In the genomic region with DNA sequence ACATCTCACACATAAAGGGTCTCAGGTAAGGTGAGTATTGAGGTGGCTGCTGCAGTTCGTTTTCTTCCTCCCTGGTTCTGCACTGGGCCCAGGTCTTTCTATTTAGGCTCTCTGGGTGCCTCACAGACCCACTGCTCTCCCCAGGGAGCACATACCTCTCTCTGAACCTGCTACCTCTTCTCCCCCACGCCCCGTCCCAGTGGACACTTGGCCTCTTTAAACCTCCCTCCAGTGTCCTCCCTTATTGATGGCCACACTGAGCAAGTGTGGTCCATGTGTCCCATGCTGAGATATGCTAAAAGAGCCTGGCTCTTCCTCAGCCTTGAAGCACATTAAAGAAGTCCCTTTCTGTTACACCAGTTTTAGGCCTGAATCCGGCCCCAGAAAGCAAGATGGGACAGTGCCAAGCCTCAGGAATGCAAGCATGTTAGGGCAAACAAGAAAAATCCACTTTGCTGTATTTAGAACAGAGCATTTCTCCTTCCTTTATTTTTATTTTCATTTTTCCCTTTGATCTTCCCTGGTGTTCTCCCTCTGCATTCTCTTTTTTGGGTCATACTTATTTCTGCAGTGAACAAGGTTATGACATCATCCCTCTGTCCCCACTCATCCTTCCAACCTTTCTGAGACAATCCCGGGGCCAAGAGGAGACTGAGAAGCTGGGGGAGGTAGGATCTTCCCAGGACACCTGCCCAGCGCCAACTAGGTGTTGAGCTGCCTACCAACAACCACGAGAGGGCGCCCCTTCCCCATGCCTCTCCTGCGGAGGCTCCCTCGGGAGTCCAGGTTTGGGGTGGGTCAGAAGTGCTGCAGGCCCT, we compare ENCODE assay signal across 8 cellular contexts. TPM values are rescaled to one million over a fixed set of nuclear protein-coding genes. Genes with fewer than 3 reads are reported as not detected.
DNase-seq lines count a peak whose midpoint lies in the region; ATAC-seq, FAIRE-seq and TF ChIP-seq lines count a peak whose summit lies in the region.

No MANE protein-coding gene starts in this region.

- no peaks in the 10 kb centered on the region for H4K20me1 ChIP-seq in fibroblast of lung (ENCODE audit: control insufficient read depth, extremely low read depth, insufficient read depth, low read length)

- H3K79me2 ChIP-seq in fibroblast of lung (ENCODE audit: control insufficient read depth, insufficient read depth, low read length), result no peaks in the 10 kb centered on the region

- H3K9me3 ChIP-seq in Peyer's patch (no peaks in the 10 kb centered on the region), fibroblast of lung (ENCODE audit: control insufficient read depth, insufficient read depth, low read depth, low read length) (no peaks in the 10 kb centered on the region), suprapubic skin (no peaks in the 10 kb centered on the region)

- peak; percentile 87 for FAIRE-seq in GM18507 (lab: Jason Lieb, UNC)
- no peak for FAIRE-seq in HTR-8/SVneo (lab: Jason Lieb, UNC)

- DNase-seq in AG04449 (ENCODE audit: low read depth, low spot score) (no peak), GM18507 (ENCODE audit: extremely low spot score, insufficient read length, low read depth) (peak; percentile 75), HTR-8/SVneo (ENCODE audit: insufficient read length, low spot score) (peak; percentile 67), Peyer's patch (peak; percentile 84 to 92 (median 89)), fibroblast of lung (ENCODE audit: low read depth in 2 of 2) (peak; percentile 49 to 61), neural crest cell (ENCODE audit: low read depth, low spot score) (peak; percentile 76), suprapubic skin (ENCODE audit: low spot score in 2 of 2) (peak; percentile 84 to 90)
- peak; percentile 81 to 91 for DNase-seq in activated T-cell treated with anti-CD3 and anti-CD28 coated beads, Interleukin-2, amount 50 U/mL, for 72 hours

- no peak for TF ChIP-seq EP300 in suprapubic skin (IDR thresholded peaks at IDR 0.05)

- no peak overlapping the region for H2AFZ ChIP-seq in fibroblast of lung (ENCODE audit: low read length)

- no peak overlapping the region for H3K4me3 ChIP-seq in AG04449 (ENCODE audit: low read depth, low read length)
- peak overlapping the region in 1 of 4 donors; percentile 16 for H3K4me3 ChIP-seq in Peyer's patch
- no peak overlapping the region for H3K4me3 ChIP-seq in fibroblast of lung (replicated peaks in 1 of 4; ENCODE audit: control extremely low read depth in 1 of 4, insufficient read depth in 1 of 4, low read depth in 3 of 4, low read length in 4 of 4)
- H3K4me3 ChIP-seq in suprapubic skin, result no peak overlapping the region

- no peaks in the 10 kb centered on the region for H3K27me3 ChIP-seq in Peyer's patch
- no peaks in the 10 kb centered on the region for H3K27me3 ChIP-seq in fibroblast of lung (ENCODE audit: control insufficient read depth, insufficient read depth, low read length)
- H3K27me3 ChIP-seq in suprapubic skin, result no peaks in the 10 kb centered on the region

- peak overlapping the region; percentile 96 for H3K27ac Mint-ChIP-seq in activated T-cell treated with anti-CD3 and anti-CD28 coated beads, Interleukin-2, amount 50 U/mL, for 72 hours
- peak overlapping the region; percentile 90 for H3K27ac Mint-ChIP-seq in neural crest cell (ENCODE audit: unreplicated experiment)

- TF ChIP-seq CTCF in AG04449 (IDR thresholded peaks at IDR 0.05; ENCODE audit: insufficient read depth, low read length, missing control alignments), result peak; percentile 99
- peak; percentile 83 to 96 (median 89) for TF ChIP-seq CTCF in Peyer's patch (IDR thresholded peaks at IDR 0.05)
- peak; percentile 92 to 98 for TF ChIP-seq CTCF in fibroblast of lung (conservative IDR thresholded peaks at IDR 0.05 in 1 of 2, IDR thresholded peaks at IDR 0.05 in 1 of 2; ENCODE audit: low read depth in 1 of 2, low read length in 2 of 2)
- TF ChIP-seq CTCF in neural crest cell (conservative IDR thresholded peaks at IDR 0.05), result peak; percentile 90
- TF ChIP-seq CTCF in suprapubic skin (IDR thresholded peaks at IDR 0.05), result peak; percentile 84 to 91

- TF ChIP-seq POLR2A in Peyer's patch (IDR thresholded peaks at IDR 0.05), result no peak
- TF ChIP-seq POLR2A in suprapubic skin (IDR thresholded peaks at IDR 0.05), result no peak

- no peaks in the 10 kb centered on the region for H3K27me3 Mint-ChIP-seq in activated T-cell treated with anti-CD3 and anti-CD28 coated beads, Interleukin-2, amount 50 U/mL, for 72 hours (ENCODE audit: low read depth)
- no peaks in the 10 kb centered on the region for H3K27me3 Mint-ChIP-seq in neural crest cell (ENCODE audit: low read depth)

- CTCF ChIA-PET in AG04449 (lab: Yijun Ruan, JAX), result interaction anchor here (0.7 to 8.2 kb wide), 43 partner anchors 8 to 573 kb away, joined by 3 to 117 read pairs (median 4); no protein-coding TSS in a partner anchor

- H3K4me3 Mint-ChIP-seq in activated T-cell treated with anti-CD3 and anti-CD28 coated beads, Interleukin-2, amount 50 U/mL, for 72 hours, result peak overlapping the region; percentile 89 to 95
- H3K4me3 Mint-ChIP-seq in neural crest cell, result no peak overlapping the region

- H3K36me3 Mint-ChIP-seq in activated T-cell treated with anti-CD3 and anti-CD28 coated beads, Interleukin-2, amount 50 U/mL, for 72 hours (ENCODE audit: insufficient read depth in 2 of 2), result peaks cover 0 to 8% of the 10 kb centered on the region in 2 donors
- H3K36me3 Mint-ChIP-seq in neural crest cell (ENCODE audit: low read depth), result no peaks in the 10 kb centered on the region

- peak; percentile 30 to 43 for ATAC-seq in activated T-cell treated with anti-CD3 and anti-CD28 coated beads, Interleukin-2, amount 50 U/mL, for 72 hours (replicated peaks in 1 of 2)

- H3K9me3 Mint-ChIP-seq in activated T-cell treated with anti-CD3 and anti-CD28 coated beads, Interleukin-2, amount 50 U/mL, for 72 hours, result peaks cover 0 to 7% of the 10 kb centered on the region in 2 donors
- H3K9me3 Mint-ChIP-seq in neural crest cell, result peaks cover 2% of the 10 kb centered on the region

- H3K9ac ChIP-seq in fibroblast of lung (ENCODE audit: insufficient read depth, low read length), result no peak overlapping the region

- no peaks in the 10 kb centered on the region for H3K36me3 ChIP-seq in Peyer's patch
- H3K36me3 ChIP-seq in fibroblast of lung (ENCODE audit: control insufficient read depth, insufficient read depth, low read length), result no peaks in the 10 kb centered on the region
- no peaks in the 10 kb centered on the region for H3K36me3 ChIP-seq in suprapubic skin

- peaks cover 98% of the 10 kb centered on the region for H3K4me1 Mint-ChIP-seq in activated T-cell treated with anti-CD3 and anti-CD28 coated beads, Interleukin-2, amount 50 U/mL, for 72 hours (ENCODE audit: low read depth)
- H3K4me1 Mint-ChIP-seq in neural crest cell, result peaks cover 28% of the 10 kb centered on the region

- POLR2A ChIA-PET in AG04449 (lab: Yijun Ruan, JAX), result no interaction called here

- H3K4me2 ChIP-seq in fibroblast of lung (ENCODE audit: extremely low read depth, insufficient read depth, low read length), result no peak overlapping the region

- WGBS in suprapubic skin, result 29% methylated on average over 10 of the region's 10 CpGs

- H3K4me1 ChIP-seq in Peyer's patch (peaks cover 0 to 50% (median 18%) of the 10 kb centered on the region in 4 donors), fibroblast of lung (ENCODE audit: control insufficient read depth, extremely low read depth, insufficient read depth, low read length) (no peaks in the 10 kb centered on the region), suprapubic skin (peaks cover 17% of the 10 kb centered on the region)

- peak overlapping the region; percentile 12 to 81 (median 60) for H3K27ac ChIP-seq in Peyer's patch
- no peak overlapping the region for H3K27ac ChIP-seq in fibroblast of lung (ENCODE audit: insufficient read depth, low read length)
- H3K27ac ChIP-seq in suprapubic skin, result no peak overlapping the region

RNA-seq across cellular contexts. Expression of a gene that starts 5.0 kb away (rescaled TPM):
- total RNA-seq in Peyer's patch (10 to 100 TPM in 1 of 4 donors, 1 to 10 TPM in 1, under 1 TPM in 1, not detected in 1; 0.67 to 14.0 (median 3.3) TPM), fibroblast of lung (1.5 and 10.3 TPM in 2 replicates), neural crest cell (not detected in 2 replicates), suprapubic skin (1 to 10 TPM; 4.7 to 9.8 (median 7.7) TPM)
- total RNA-seq in activated T-cell treated with anti-CD3 and anti-CD28 coated beads, Interleukin-2, amount 50 U/mL, for 72 hours, result 10 to 100 TPM in 1 of 2 donors, 1 to 10 TPM in 1; 9.0 to 10.6 TPM
- 0.66 and 3.8 TPM in 2 replicates for polyA plus RNA-seq in fibroblast of lung
- 0.93 and 2.7 TPM in 2 replicates for polyA plus RNA-seq in fibroblast of lung (2012)
- 11.7 TPM in 1 of 2 replicates, not detected in the other for polyA minus RNA-seq in fibroblast of lung (ENCODE audit: low replicate concordance)

RNA-seq across cellular contexts. Expression of a gene that starts 22.1 kb away (rescaled TPM):
- total RNA-seq in Peyer's patch (100 to 1,000 TPM in 1 of 4 donors, 10 to 100 TPM in 3; 71.3 to 220 (median 86.5) TPM), fibroblast of lung (15.7 and 19.5 TPM in 2 replicates), neural crest cell (not detected in 2 replicates), suprapubic skin (10 to 100 TPM; 25.3 to 37.1 (median 31.8) TPM)
- total RNA-seq in activated T-cell treated with anti-CD3 and anti-CD28 coated beads, Interleukin-2, amount 50 U/mL, for 72 hours, result 100 to 1,000 TPM; 134 to 165 TPM
- 2.2 and 2.5 TPM in 2 replicates for polyA plus RNA-seq in fibroblast of lung
- 2.3 and 2.9 TPM in 2 replicates for polyA plus RNA-seq in fibroblast of lung (2012)
- 1.2 and 1.7 TPM in 2 replicates for polyA minus RNA-seq in fibroblast of lung (ENCODE audit: low replicate concordance)

Comparison
In these comparisons a context has a peak if more than half of its experiments do, and no peak if none do; other contexts are left out.
1. H3K27ac ChIP-seq: peak in Peyer's patch (4 of 4); none in fibroblast of lung (single experiment) and suprapubic skin (single experiment).
2. RNA of a gene that starts 22.1 kb away (total RNA-seq): 134 to 165 TPM in activated T-cell treated with anti-CD3 and anti-CD28 coated beads, Interleukin-2, amount 50 U/mL, for 72 hours, 71.3 to 220 TPM in Peyer's patch, 25.3 to 37.1 TPM in suprapubic skin and 15.7 to 19.5 TPM in fibroblast of lung; not detected in neural crest cell; every median in the first group is over 10 times any median in the second.
3. Peak in every context shown above with its lines, with median percentiles within 50 percentile points of each other: CTCF ChIP-seq.